27 cellular contexts compared by ENCODE assay signal in genomic region chr11:113394919-113395318, GRCh38. TPM values are rescaled to one million over a fixed set of nuclear protein-coding genes. Genes with fewer than 3 reads are reported as not detected.
DNase-seq lines count a peak whose midpoint lies in the region; ATAC-seq and TF ChIP-seq lines count a peak whose summit lies in the region.
"Had no signal": no experiment of that assay in that cellular context is flagged by ENCODE, and none has a peak within 500 bp of the region (broad histone marks: within the 10 kb centered on the region; RNA-seq: fewer than 3 reads in every experiment).

No MANE protein-coding gene starts in this region.

- H4K20me1 ChIP-seq in BLaER1 (no peaks in the 10 kb centered on the region), osteoblast (ENCODE audit: insufficient read depth, low read length) (no peaks in the 10 kb centered on the region)
- H4K20me1 ChIP-seq in BLaER1 treated with 17β-estradiol and CSF1 and Interleukin-3, amounts not matched to agents 10 nM and 100 nM, result no peaks in the 10 kb centered on the region

- H3K4me2 ChIP-seq in BLaER1 (peak overlapping the region; percentile 78), osteoblast (ENCODE audit: insufficient read depth, low read length) (no peak overlapping the region)
- peak overlapping the region in 9 of 11 experiments; percentile 35 to 79 (median 65); a peak in 18 of 22 replicates for H3K4me2 ChIP-seq in BLaER1 treated with 17β-estradiol and CSF1 and Interleukin-3, amounts not matched to agents 10 nM and 100 nM

- H3K27ac Mint-ChIP-seq in neural crest cell (ENCODE audit: unreplicated experiment), result peak overlapping the region; percentile 46
- H3K27ac Mint-ChIP-seq: CD14-positive monocyte; CD4-positive, alpha-beta memory T cell; CD4-positive, CD25-positive, alpha-beta regulatory T cell; CD8-positive, alpha-beta memory T cell had no signal

- no peaks in the 10 kb centered on the region for H3K9me3 Mint-ChIP-seq in neural crest cell
- H3K9me3 Mint-ChIP-seq: CD14-positive monocyte; CD8-positive, alpha-beta memory T cell had no signal

- H3K4me1 Mint-ChIP-seq in neural crest cell, result no peaks in the 10 kb centered on the region
- H3K4me1 Mint-ChIP-seq: CD14-positive monocyte; CD4-positive, alpha-beta memory T cell; CD4-positive, CD25-positive, alpha-beta regulatory T cell; CD8-positive, alpha-beta memory T cell had no signal

- H3K36me3 ChIP-seq in BLaER1 (no peaks in the 10 kb centered on the region), osteoblast (ENCODE audit: insufficient read depth, low read length) (no peaks in the 10 kb centered on the region)
- H3K36me3 ChIP-seq in BLaER1 treated with 17β-estradiol and CSF1 and Interleukin-3, amounts not matched to agents 10 nM and 100 nM, result no peaks in the 10 kb centered on the region
- H3K36me3 ChIP-seq: BE2C had no signal

- 0 out of 2 replicates have a peak overlapping the region, but pooled peaks have one; percentile 6 for H3K9ac ChIP-seq in BLaER1
- no peak overlapping the region for H3K9ac ChIP-seq in BLaER1 treated with 17β-estradiol and CSF1 and Interleukin-3, amounts not matched to agents 10 nM and 100 nM

- H3K4me3 Mint-ChIP-seq in neural crest cell, result no peak overlapping the region
- H3K4me3 Mint-ChIP-seq: CD14-positive monocyte; CD4-positive, alpha-beta memory T cell; CD4-positive, CD25-positive, alpha-beta regulatory T cell; CD8-positive, alpha-beta memory T cell had no signal

- H3K27me3 Mint-ChIP-seq in neural crest cell (ENCODE audit: low read depth), result peaks cover 8% of the 10 kb centered on the region
- H3K27me3 Mint-ChIP-seq: CD4-positive, alpha-beta memory T cell; CD4-positive, CD25-positive, alpha-beta regulatory T cell; CD8-positive, alpha-beta memory T cell had no signal

- no peak overlapping the region for H2AFZ ChIP-seq in osteoblast (ENCODE audit: low read length)

- H3K4me1 ChIP-seq in BLaER1 (peaks cover 25% of the 10 kb centered on the region), osteoblast (ENCODE audit: insufficient read depth, low read length) (no peaks in the 10 kb centered on the region)
- H3K4me1 ChIP-seq in BLaER1 treated with 17β-estradiol and CSF1 and Interleukin-3, amounts not matched to agents 10 nM and 100 nM, result peaks cover 0 to 26% (median 15%) of the 10 kb centered on the region in 10 experiments; a peak in 18 of 20 replicates
- H3K4me1 ChIP-seq: BE2C had no signal

- H3K9me3 ChIP-seq in BLaER1 (no peaks in the 10 kb centered on the region), osteoblast (ENCODE audit: low read depth, low read length) (no peaks in the 10 kb centered on the region)
- H3K9me3 ChIP-seq in BLaER1 treated with 17β-estradiol and CSF1 and Interleukin-3, amounts not matched to agents 10 nM and 100 nM (replicated peaks in 1 of 11), result no peaks in the 10 kb centered on the region
- H3K9me3 ChIP-seq: BE2C had no signal

- no peaks in the 10 kb centered on the region for H3K36me3 Mint-ChIP-seq in neural crest cell (ENCODE audit: low read depth)
- H3K36me3 Mint-ChIP-seq: CD14-positive monocyte; CD4-positive, alpha-beta memory T cell; CD4-positive, CD25-positive, alpha-beta regulatory T cell had no signal

- H3K4me3 ChIP-seq in BLaER1, result no peak overlapping the region
- H3K4me3 ChIP-seq in BLaER1 treated with 17β-estradiol and CSF1 and Interleukin-3, amounts not matched to agents 10 nM and 100 nM, result no peak overlapping the region
- no peak overlapping the region for H3K4me3 ChIP-seq in osteoblast (ENCODE audit: insufficient read depth, low read length)
- H3K4me3 ChIP-seq: GM12878 had no signal

- H3K27me3 ChIP-seq in BLaER1 (no peaks in the 10 kb centered on the region), osteoblast (ENCODE audit: insufficient read depth, low read length) (peaks cover 18% of the 10 kb centered on the region)
- no peaks in the 10 kb centered on the region for H3K27me3 ChIP-seq in BLaER1 treated with 17β-estradiol and CSF1 and Interleukin-3, amounts not matched to agents 10 nM and 100 nM
- H3K27me3 ChIP-seq: BE2C had no signal

- TF ChIP-seq CTCF in neural crest cell (conservative IDR thresholded peaks at IDR 0.05) (no peak), osteoblast (IDR thresholded peaks at IDR 0.05; ENCODE audit: extremely low read depth, low read depth, low read length) (no peak)

- H3K27ac ChIP-seq in BLaER1, result peak overlapping the region; percentile 60; the same call in 1 of the 2 replicates
- H3K27ac ChIP-seq in BLaER1 treated with 17β-estradiol and CSF1 and Interleukin-3, amounts not matched to agents 10 nM and 100 nM, result no peak overlapping the region
- H3K27ac ChIP-seq in osteoblast (ENCODE audit: low read depth, low read length), result no peak overlapping the region

- ATAC-seq in HG02798 (IDR thresholded peaks at IDR 0.05; ENCODE audit: poor library complexity, unreplicated experiment), result no peak
- ATAC-seq: GM12878 had no signal

- no peaks in the 10 kb centered on the region for H3K79me2 ChIP-seq in osteoblast (ENCODE audit: insufficient read depth, low read length)

- DNase-seq in neural crest cell (ENCODE audit: low read depth, low spot score) (no peak), osteoblast (ENCODE audit: insufficient read length, low spot score, missing footprints) (peak; percentile 37), GF-D8 (lab: John Stamatoyannopoulos, UW) (no peak), GM03348 (ENCODE audit: low spot score) (no peak), glomerular visceral epithelial cell (ENCODE audit: extremely low spot score) (no peak)
- DNase-seq: 8988T; ACHN; BE2C; C1 segment of cervical spinal cord; CD4-positive, alpha-beta memory T cell; CD4-positive, CD25-positive, alpha-beta regulatory T cell; CD8-positive, alpha-beta memory T cell; COR-L47; DMS 273 treated with DMSO at 0.1 percent for 48 hours; DMS153; DMS53; DMS79; DND-41; EL; GDM1 had no signal

RNA-seq across cellular contexts. Expression of gene ANKK1, which starts 7.3 kb away (rescaled TPM):
- total RNA-seq in neural crest cell (0.09 TPM in 1 of 2 replicates, not detected in the other), osteoblast (under 0.01 TPM in 1 of 2 replicates, not detected in the other)
- total RNA-seq: Daoy, G401, GM12878 had no signal
